ENCODE assay signal across 8 cellular contexts in the genomic region with DNA sequence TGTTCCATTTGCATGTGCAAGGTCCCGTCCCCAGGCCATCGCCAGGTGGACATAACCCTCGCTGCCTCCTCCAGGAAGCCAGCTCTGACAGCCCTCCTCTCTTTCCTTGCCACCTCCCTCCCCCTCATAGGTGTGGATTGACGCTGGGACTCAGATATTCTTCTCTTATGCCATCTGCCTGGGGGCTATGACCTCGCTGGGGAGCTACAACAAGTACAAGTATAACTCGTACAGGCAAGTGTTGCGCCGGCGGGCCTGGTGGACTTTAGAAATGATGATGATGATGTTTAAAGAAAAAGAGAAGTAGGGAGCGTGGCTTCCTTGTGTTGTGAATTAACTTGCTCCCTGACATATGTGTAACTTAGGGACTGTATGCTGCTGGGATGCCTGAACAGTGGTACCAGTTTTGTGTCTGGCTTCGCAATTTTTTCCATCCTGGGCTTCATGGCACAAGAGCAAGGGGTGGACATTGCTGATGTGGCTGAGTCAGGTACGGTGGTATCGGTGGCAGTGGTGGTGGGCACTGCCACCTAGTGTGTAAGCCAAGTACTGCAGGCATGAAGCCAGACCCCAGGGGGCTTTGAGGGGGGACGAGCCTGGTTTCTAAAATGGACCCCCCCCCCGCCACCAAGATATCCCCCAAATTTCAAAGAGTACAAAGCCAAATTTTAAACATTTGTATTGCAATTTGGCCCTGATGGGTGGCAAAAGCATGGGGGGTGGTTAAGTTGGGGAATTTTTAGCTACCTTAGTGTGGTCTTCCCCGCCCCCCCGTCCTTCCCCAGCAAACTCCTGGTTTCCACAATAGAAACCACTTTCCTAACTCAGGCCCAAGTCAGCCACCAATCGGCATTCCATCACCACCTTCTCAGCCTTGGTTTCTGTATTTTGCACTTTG.
DNase-seq lines count a peak whose midpoint lies in the region; ATAC-seq, FAIRE-seq and TF ChIP-seq lines count a peak whose summit lies in the region.

No MANE protein-coding gene starts in this region.

- no peak for FAIRE-seq in H54 (lab: Jason Lieb, UNC)

- TF ChIP-seq POLR2A in H54 (IDR thresholded peaks at IDR 0.05; ENCODE audit: low read depth, low read length): no peak

- DNase-seq in AG10803 (ENCODE audit: low read depth) (peak; percentile 28), H54 (ENCODE audit: insufficient read length, low spot score) (peak; percentile 58), T-helper 1 cell (peak in 3 of 5 donors; percentile 17 to 41 (median 20)), astrocyte of the spinal cord (ENCODE audit: low read depth, low spot score) (no peak), iPS-NIHi11 (ENCODE audit: low spot score) (peak; percentile 95)
- DNase-seq in stimulated activated CD4-positive, alpha-beta T cell treated with anti-CD3 and anti-CD28 coated beads, TNF-alpha, amount 100 ng/mL, for 1 hour (ENCODE audit: low read depth in 3 of 3, low spot score in 1 of 3): peak; percentile 9 to 43 (median 19)

- ATAC-seq in HG02870 (IDR thresholded peaks at IDR 0.05; ENCODE audit: unreplicated experiment) (no peak), HG03175 (IDR thresholded peaks at IDR 0.05; ENCODE audit: unreplicated experiment) (no peak)

- no peak overlapping the region for H3K4me3 ChIP-seq in AG10803 (ENCODE audit: low read length)
- no peak overlapping the region for H3K4me3 ChIP-seq in astrocyte of the spinal cord (ENCODE audit: low read depth, low read length)

- peak; percentile 82 for TF ChIP-seq CTCF in AG10803 (conservative IDR thresholded peaks at IDR 0.05; ENCODE audit: low read length)
- peak; percentile 92 for TF ChIP-seq CTCF in astrocyte of the spinal cord (IDR thresholded peaks at IDR 0.05; ENCODE audit: low read depth, low read length)

- in situ Hi-C loops in astrocyte of the spinal cord (cut with HindIII; ENCODE audit: low sequenced_read_pairs): no loop called here
